Comparison of ENCODE assay signal across 2 cellular contexts in genomic region chr1:219088778-219089557, GRCh38.
TF ChIP-seq lines count a peak whose summit lies in the region.

No MANE protein-coding gene starts in this region.

TF ChIP-seq in HCT116, 20 proteins besides CTCF, POLR2A, EP300 and RAD21 (continued from another document):
- no peak for TF ChIP-seq REST (IDR thresholded peaks at IDR 0.05; ENCODE audit: low read depth)
- TF ChIP-seq SRF (IDR thresholded peaks at IDR 0.05; ENCODE audit: low read depth), result no peak
- peak; percentile 97 for TF ChIP-seq CEBPB (IDR thresholded peaks at IDR 0.05; ENCODE audit: low read depth)
- TF ChIP-seq SIN3A (IDR thresholded peaks at IDR 0.05; ENCODE audit: low read depth), result no peak
- no peak for TF ChIP-seq YY1 (IDR thresholded peaks at IDR 0.05; ENCODE audit: extremely low read depth, insufficient replicate concordance, low read depth, low read length)
- TF ChIP-seq EZH2 (IDR thresholded peaks at IDR 0.05), result no peak
- TF ChIP-seq ELF1 (IDR thresholded peaks at IDR 0.05; ENCODE audit: borderline replicate concordance, low read depth), result no peak
- TF ChIP-seq ZBTB33 (IDR thresholded peaks at IDR 0.05; ENCODE audit: extremely low read depth, insufficient replicate concordance, low read length), result no peak
- TF ChIP-seq MAX (IDR thresholded peaks at IDR 0.05), result 0 out of 2 replicates have a peak, but pooled peaks have one; percentile 22
- no peak for TF ChIP-seq EGR1 (IDR thresholded peaks at IDR 0.05; ENCODE audit: low read depth)
- TF ChIP-seq CBX3 (IDR thresholded peaks at IDR 0.05; ENCODE audit: low read depth), result peak; percentile 63; the same call in 1 of the 2 replicates
- TF ChIP-seq, protein P1, sequence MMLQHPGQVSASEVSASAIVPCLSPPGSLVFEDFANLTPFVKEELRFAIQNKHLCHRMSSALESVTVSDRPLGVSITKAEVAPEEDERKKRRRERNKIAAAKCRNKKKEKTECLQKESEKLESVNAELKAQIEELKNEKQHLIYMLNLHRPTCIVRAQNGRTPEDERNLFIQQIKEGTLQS (IDR thresholded peaks at IDR 0.05), result peak; percentile 91
- no peak for TF ChIP-seq ZNF274 (IDR thresholded peaks at IDR 0.05; ENCODE audit: low read depth, low read length)
- no peak for TF ChIP-seq SP1 (IDR thresholded peaks at IDR 0.05; ENCODE audit: low read depth)

TF ChIP-seq in H1, 55 proteins besides CTCF, POLR2A, EP300 and RAD21 (continued from another document):
- no peak for TF ChIP-seq MAX (IDR thresholded peaks at IDR 0.05)
- TF ChIP-seq POLR2AphosphoS5 (IDR thresholded peaks at IDR 0.05; ENCODE audit: low read depth, low read length), result no peak
- no peak for TF ChIP-seq SRF (IDR thresholded peaks at IDR 0.05; ENCODE audit: low read depth, low read length)
- TF ChIP-seq CBX8 (IDR thresholded peaks at IDR 0.05; ENCODE audit: borderline replicate concordance, low read depth, low read length), result no peak
- TF ChIP-seq YY1 (IDR thresholded peaks at IDR 0.05; ENCODE audit: low read depth, low read length), result no peak
- no peak for TF ChIP-seq MAFK (IDR thresholded peaks at IDR 0.05; ENCODE audit: low read depth, low read length)
- TF ChIP-seq POU5F1 (IDR thresholded peaks at IDR 0.05; ENCODE audit: low read depth, low read length), result no peak
TF ChIP-seq in H1: peak in this region for 0.
